ENCODE assay signal across 1 cellular context in genomic region chr1:121165296-121165695, GRCh38. TPM values are rescaled to one million over a fixed set of nuclear protein-coding genes. Genes with fewer than 3 reads are reported as not detected.
"Had no signal": no experiment of that assay in that cellular context is flagged by ENCODE, and none has a peak within 500 bp of the region (broad histone marks: within the 10 kb centered on the region; RNA-seq: fewer than 3 reads in every experiment).

No MANE protein-coding gene starts in this region.

RNA-seq across cellular contexts. Expression of gene FAM72B, which starts 18.8 kb away (rescaled TPM):
- total RNA-seq: body of pancreas had no signal
